Comparison of ENCODE assay signal across 24 cellular contexts in the genomic region with DNA sequence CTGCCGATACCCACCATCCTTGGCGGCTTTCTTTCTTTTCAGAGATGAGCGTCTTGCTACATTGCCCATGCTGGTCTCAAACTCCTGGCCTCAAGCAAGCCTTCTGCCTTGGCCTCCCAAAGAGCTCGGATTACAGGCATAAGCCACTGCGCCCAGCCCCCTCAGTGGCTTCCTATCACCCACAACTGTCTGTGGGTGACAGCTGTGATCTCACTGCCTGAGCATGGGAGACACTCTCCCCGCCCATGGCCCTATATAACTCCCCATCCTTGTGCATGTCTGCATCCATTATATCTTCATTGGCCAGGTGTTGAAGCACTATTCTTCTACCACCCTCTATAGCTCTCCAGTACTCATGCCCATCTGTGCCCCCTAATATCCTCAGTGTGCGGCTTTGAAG.
"Had no signal": no experiment of that assay in that cellular context is flagged by ENCODE, and none has a peak within 500 bp of the region (broad histone marks: within the 10 kb centered on the region; RNA-seq: fewer than 3 reads in every experiment).

No MANE protein-coding gene starts in this region.

- DNase-seq: activated CD4-positive, alpha-beta T cell treated with anti-CD3 and anti-CD28 coated beads for 4 hours; activated CD8-positive, alpha-beta memory T cell treated with anti-CD3 and anti-CD28 coated beads, Interleukin-2, amount 50 U/mL, for 4 hours; activated CD8-positive, alpha-beta T cell treated with anti-CD3 and anti-CD28 coated beads for 36 hours; activated gamma-delta T cell treated with Interleukin-2 at 50 U/mL for 16 hours; activated naive CD4-positive, alpha-beta T cell treated with anti-CD3 and anti-CD28 coated beads, Interleukin-2, amount 10 ng/mL, durations not matched to agents 7 days and 5 days; activated naive CD8-positive, alpha-beta T cell treated with anti-CD3 and anti-CD28 coated beads, Interleukin-2, amount 10 ng/mL, durations not matched to agents 7 days and 5 days; activated T-cell treated with anti-CD3 and anti-CD28 coated beads, Interleukin-2, amount 50 U/mL, for 72 hours; adrenal gland; anterior cingulate cortex; Kasumi-1; KBM-7; NCI-H1105 treated with DMSO at 0.1 percent for 48 hours; NCI-H1436 treated with DMSO at 0.1 percent for 48 hours; NCI-H187; NCI-H2081; NCI-H446; NCI-H524; Peyer's patch; SHP77 had no signal

- ATAC-seq: activated CD4-positive, CD25-positive, alpha-beta regulatory T cell treated with anti-CD3 and anti-CD28 coated beads, Interleukin-2, amount 50 U/mL, for 24 hours; activated CD8-positive, alpha-beta T cell treated with anti-CD3 and anti-CD28 coated beads for 36 hours; activated T-cell treated with anti-CD3 and anti-CD28 coated beads, Interleukin-2, amount 50 U/mL, for 72 hours had no signal

- H3K27ac Mint-ChIP-seq: activated CD8-positive, alpha-beta T cell treated with anti-CD3 and anti-CD28 coated beads for 36 hours; activated naive CD4-positive, alpha-beta T cell treated with anti-CD3 and anti-CD28 coated beads, Interleukin-2, amount 10 ng/mL, durations not matched to agents 7 days and 5 days; activated naive CD8-positive, alpha-beta T cell treated with anti-CD3 and anti-CD28 coated beads, Interleukin-2, amount 10 ng/mL, durations not matched to agents 7 days and 5 days; activated T-cell treated with anti-CD3 and anti-CD28 coated beads, Interleukin-2, amount 50 U/mL, for 72 hours; activated T-helper 2 cell treated with anti-CD3 and anti-CD28 coated beads, Interferon-gamma antibody, Interleukin-2, Interleukin-4, amounts not matched to agents 10 μg/mL and 5 μg/mL and 100 μg/mL, durations not matched to agents 14 hours and 24 hours and 36 hours; T-helper 1 cell treated with Interleukin-12 subunit alpha and Interleukin-12 subunit beta and Interleukin-4 antibody, amounts not matched to agents 30 μg/mL and 1 μg/mL, for 36 hours had no signal

- H3K9me3 ChIP-seq: adrenal gland, Peyer's patch had no signal

- H3K4me1 ChIP-seq: adrenal gland, Peyer's patch had no signal

- H3K9me3 Mint-ChIP-seq: activated CD8-positive, alpha-beta T cell treated with anti-CD3 and anti-CD28 coated beads for 36 hours; activated naive CD4-positive, alpha-beta T cell treated with anti-CD3 and anti-CD28 coated beads, Interleukin-2, amount 10 ng/mL, durations not matched to agents 7 days and 5 days; activated naive CD8-positive, alpha-beta T cell treated with anti-CD3 and anti-CD28 coated beads, Interleukin-2, amount 10 ng/mL, durations not matched to agents 7 days and 5 days; activated T-cell treated with anti-CD3 and anti-CD28 coated beads, Interleukin-2, amount 50 U/mL, for 72 hours; activated T-helper 2 cell treated with anti-CD3 and anti-CD28 coated beads, Interferon-gamma antibody, Interleukin-2, Interleukin-4, amounts not matched to agents 10 μg/mL and 5 μg/mL and 100 μg/mL, durations not matched to agents 14 hours and 24 hours and 36 hours; T-helper 1 cell treated with Interleukin-12 subunit alpha and Interleukin-12 subunit beta and Interleukin-4 antibody, amounts not matched to agents 30 μg/mL and 1 μg/mL, for 36 hours had no signal

- H3K4me1 Mint-ChIP-seq: activated naive CD4-positive, alpha-beta T cell treated with anti-CD3 and anti-CD28 coated beads, Interleukin-2, amount 10 ng/mL, durations not matched to agents 7 days and 5 days; activated naive CD8-positive, alpha-beta T cell treated with anti-CD3 and anti-CD28 coated beads, Interleukin-2, amount 10 ng/mL, durations not matched to agents 7 days and 5 days had no signal

- H3K27me3 ChIP-seq: adrenal gland, Peyer's patch had no signal

- H3K36me3 Mint-ChIP-seq: activated naive CD4-positive, alpha-beta T cell treated with anti-CD3 and anti-CD28 coated beads, Interleukin-2, amount 10 ng/mL, durations not matched to agents 7 days and 5 days; activated naive CD8-positive, alpha-beta T cell treated with anti-CD3 and anti-CD28 coated beads, Interleukin-2, amount 10 ng/mL, durations not matched to agents 7 days and 5 days had no signal

- H3K4me3 Mint-ChIP-seq: activated CD8-positive, alpha-beta T cell treated with anti-CD3 and anti-CD28 coated beads for 36 hours; activated naive CD4-positive, alpha-beta T cell treated with anti-CD3 and anti-CD28 coated beads, Interleukin-2, amount 10 ng/mL, durations not matched to agents 7 days and 5 days; activated naive CD8-positive, alpha-beta T cell treated with anti-CD3 and anti-CD28 coated beads, Interleukin-2, amount 10 ng/mL, durations not matched to agents 7 days and 5 days; activated T-cell treated with anti-CD3 and anti-CD28 coated beads, Interleukin-2, amount 50 U/mL, for 72 hours; T-helper 1 cell treated with Interleukin-12 subunit alpha and Interleukin-12 subunit beta and Interleukin-4 antibody, amounts not matched to agents 30 μg/mL and 1 μg/mL, for 36 hours had no signal

- H3K27ac ChIP-seq: adrenal gland, Peyer's patch, RWPE1 had no signal

- FAIRE-seq: bronchial epithelial cell had no signal

- H3K4me3 ChIP-seq: adrenal gland, Peyer's patch had no signal

- H3K27me3 Mint-ChIP-seq: activated CD8-positive, alpha-beta T cell treated with anti-CD3 and anti-CD28 coated beads for 36 hours; activated naive CD4-positive, alpha-beta T cell treated with anti-CD3 and anti-CD28 coated beads, Interleukin-2, amount 10 ng/mL, durations not matched to agents 7 days and 5 days; activated naive CD8-positive, alpha-beta T cell treated with anti-CD3 and anti-CD28 coated beads, Interleukin-2, amount 10 ng/mL, durations not matched to agents 7 days and 5 days had no signal
